Comparison of ENCODE assay signal across 15 cellular contexts in genomic region chr2:20585351-20585709, GRCh38.
DNase-seq lines count a peak whose midpoint lies in the region; ATAC-seq and TF ChIP-seq lines count a peak whose summit lies in the region.
"Had no signal": no experiment of that assay in that cellular context is flagged by ENCODE, and none has a peak within 500 bp of the region (broad histone marks: within the 10 kb centered on the region; RNA-seq: fewer than 3 reads in every experiment).

No MANE protein-coding gene starts in this region.

- no peak overlapping the region for H3K4me3 Mint-ChIP-seq in MCF 10A (ENCODE audit: unreplicated experiment)
- no peak overlapping the region for H3K4me3 Mint-ChIP-seq in neural progenitor cell
- H3K4me3 Mint-ChIP-seq in type B pancreatic cell = no peak overlapping the region
- no peak overlapping the region for H3K4me3 Mint-ChIP-seq in effector memory CD8-positive, alpha-beta T cell
- H3K4me3 Mint-ChIP-seq: CD8-positive, alpha-beta memory T cell; memory B cell; T-cell had no signal

- no peak for ATAC-seq in effector memory CD8-positive, alpha-beta T cell (replicated peaks)
- ATAC-seq: T-cell had no signal

- CTCF ChIA-PET in MCF 10A (lab: Yijun Ruan, JAX) = interaction anchor here (0.5 to 1.3 kb wide), 5 partner anchors 14 to 127 kb away, joined by 3 to 7 read pairs (median 4); no protein-coding TSS in a partner anchor

- H3K4me3 ChIP-seq in breast epithelium (no peak overlapping the region), dorsolateral prefrontal cortex (no peak overlapping the region), neural progenitor cell (no peak overlapping the region)
- H3K4me3 ChIP-seq: ovary had no signal

- H3K27ac Mint-ChIP-seq in MCF 10A (ENCODE audit: low read depth, unreplicated experiment) = no peak overlapping the region
- H3K27ac Mint-ChIP-seq in neural progenitor cell = peak overlapping the region; percentile 52
- H3K27ac Mint-ChIP-seq in type B pancreatic cell = peak overlapping the region; percentile 89
- no peak overlapping the region for H3K27ac Mint-ChIP-seq in effector memory CD8-positive, alpha-beta T cell
- H3K27ac Mint-ChIP-seq: activated naive CD4-positive, alpha-beta T cell treated with anti-CD3 and anti-CD28 coated beads, Interleukin-2, amount 50 U/mL, for 72 hours; memory B cell; T-cell had no signal

- H3K9ac ChIP-seq in neural progenitor cell = no peak overlapping the region

- H3K4me1 Mint-ChIP-seq in MCF 10A (ENCODE audit: insufficient read depth, unreplicated experiment) = peaks cover 19% of the 10 kb centered on the region
- H3K4me1 Mint-ChIP-seq in neural progenitor cell = peaks cover 37% of the 10 kb centered on the region
- H3K4me1 Mint-ChIP-seq in type B pancreatic cell (ENCODE audit: unreplicated experiment) = peaks cover 20% of the 10 kb centered on the region
- peaks cover 0 to 3% of the 10 kb centered on the region in 2 donors for H3K4me1 Mint-ChIP-seq in effector memory CD8-positive, alpha-beta T cell (ENCODE audit: low read depth in 2 of 2)
- H3K4me1 Mint-ChIP-seq: T-cell had no signal

- DNase-seq in breast epithelium (ENCODE audit: low spot score in 2 of 2) = no peak
- DNase-seq in MCF 10A (ENCODE audit: unreplicated experiment) = no peak
- DNase-seq in dorsolateral prefrontal cortex = no peak
- no peak for DNase-seq in neural progenitor cell (ENCODE audit: low spot score)
- no peak for DNase-seq in type B pancreatic cell (ENCODE audit: extremely low spot score, unreplicated experiment)
- no peak for DNase-seq in erythroblast (lab: John Stamatoyannopoulos, UW)
- DNase-seq in stimulated activated naive CD4-positive, alpha-beta T cell treated with Interleukin-2 at 50 U/mL for 16 hours (lab: John Stamatoyannopoulos, UW) = no peak
- DNase-seq in effector memory CD8-positive, alpha-beta T cell = no peak
- DNase-seq: activated CD4-positive, CD25-positive, alpha-beta regulatory T cell; CD8-positive, alpha-beta memory T cell; NCI-H2171 treated with DMSO at 0.1 percent for 48 hours; T-cell had no signal

- H4K20me1 ChIP-seq in neural progenitor cell (ENCODE audit: low read depth) = no peaks in the 10 kb centered on the region

- H3F3A ChIP-seq in neural progenitor cell (ENCODE audit: low read depth) = no peaks in the 10 kb centered on the region

- H3K4me2 ChIP-seq in neural progenitor cell = no peak overlapping the region

- H3K27me3 Mint-ChIP-seq in MCF 10A (ENCODE audit: insufficient read depth, unreplicated experiment) = no peaks in the 10 kb centered on the region
- peaks cover 17% of the 10 kb centered on the region for H3K27me3 Mint-ChIP-seq in neural progenitor cell (ENCODE audit: insufficient read depth, low read depth)
- no peaks in the 10 kb centered on the region for H3K27me3 Mint-ChIP-seq in type B pancreatic cell
- no peaks in the 10 kb centered on the region for H3K27me3 Mint-ChIP-seq in effector memory CD8-positive, alpha-beta T cell
- H3K27me3 Mint-ChIP-seq: T-cell had no signal

- H3K9me3 ChIP-seq in breast epithelium (peaks cover 0 to 6% of the 10 kb centered on the region in 2 donors), neural progenitor cell (ENCODE audit: low read depth) (no peaks in the 10 kb centered on the region)
- H3K9me3 ChIP-seq: ovary had no signal

- H3K36me3 Mint-ChIP-seq in MCF 10A (ENCODE audit: insufficient read depth, unreplicated experiment) (no peaks in the 10 kb centered on the region), neural progenitor cell (peaks cover 5% of the 10 kb centered on the region), type B pancreatic cell (no peaks in the 10 kb centered on the region)
- H3K36me3 Mint-ChIP-seq in effector memory CD8-positive, alpha-beta T cell (ENCODE audit: insufficient read depth) = no peaks in the 10 kb centered on the region
- H3K36me3 Mint-ChIP-seq: activated naive CD4-positive, alpha-beta T cell treated with anti-CD3 and anti-CD28 coated beads, Interleukin-2, amount 50 U/mL, for 72 hours; CD8-positive, alpha-beta memory T cell; memory B cell; T-cell had no signal

- H3K27ac ChIP-seq in breast epithelium (peak overlapping the region; percentile 86 to 93), dorsolateral prefrontal cortex (peak overlapping the region in 58 of 59 donors; percentile 7 to 90 (median 80)), neural progenitor cell (no peak overlapping the region)

- H3K4me1 ChIP-seq in breast epithelium (no peaks in the 10 kb centered on the region), neural progenitor cell (peaks cover 10% of the 10 kb centered on the region)

- H3K9me3 Mint-ChIP-seq in MCF 10A (ENCODE audit: unreplicated experiment) (no peaks in the 10 kb centered on the region), neural progenitor cell (peaks cover 5% of the 10 kb centered on the region), type B pancreatic cell (no peaks in the 10 kb centered on the region)
- H3K9me3 Mint-ChIP-seq in effector memory CD8-positive, alpha-beta T cell = no peaks in the 10 kb centered on the region
- H3K9me3 Mint-ChIP-seq: activated naive CD4-positive, alpha-beta T cell treated with anti-CD3 and anti-CD28 coated beads, Interleukin-2, amount 50 U/mL, for 72 hours; memory B cell had no signal

- H2AFZ ChIP-seq in neural progenitor cell (replicated peaks) = no peak overlapping the region

- TF ChIP-seq POLR2A in breast epithelium (IDR thresholded peaks at IDR 0.05) (no peak), erythroblast (IDR thresholded peaks at IDR 0.05; ENCODE audit: low read length) (no peak)

- no peaks in the 10 kb centered on the region for H3K79me2 ChIP-seq in neural progenitor cell (ENCODE audit: low read depth)

- intact Hi-C loops in breast epithelium (cut with DNase I; ENCODE audit: low total_unique reads) = no loop called here
- intact Hi-C loops in MCF 10A (cut with micrococcal nuclease) = no loop called here
- intact Hi-C loops in dorsolateral prefrontal cortex (cut with DNase I) = no loop called here

- TF ChIP-seq CTCF in breast epithelium (IDR thresholded peaks at IDR 0.05) = no peak
- no peak for TF ChIP-seq CTCF in MCF 10A (IDR thresholded peaks at IDR 0.05; ENCODE audit: unreplicated experiment)
- TF ChIP-seq CTCF in dorsolateral prefrontal cortex (IDR thresholded peaks at IDR 0.05 in 54 of 56, conservative IDR thresholded peaks at IDR 0.05 in 2 of 56; ENCODE audit: low read depth in 1 of 56, partially characterized antibody in 56 of 56) = peak in 1 of 56 donors; percentile 2
- TF ChIP-seq CTCF in neural progenitor cell (IDR thresholded peaks at IDR 0.05) = no peak
- TF ChIP-seq CTCF in type B pancreatic cell (conservative IDR thresholded peaks at IDR 0.05) = no peak

- no TSS peak for BruUV-seq in MCF 10A (replicated peaks; lab: Mats Ljungman, UMichigan)

- POLR2A ChIA-PET in MCF 10A (lab: Yijun Ruan, JAX) = interaction anchor here (0.8 kb wide), 1 partner anchor 84 kb away, joined by 3 read pairs; no protein-coding TSS in a partner anchor

- H3K27me3 ChIP-seq in breast epithelium (no peaks in the 10 kb centered on the region), dorsolateral prefrontal cortex (no peaks in the 10 kb centered on the region), neural progenitor cell (no peaks in the 10 kb centered on the region)
- H3K27me3 ChIP-seq: ovary had no signal

- no peaks in the 10 kb centered on the region for H3K36me3 ChIP-seq in breast epithelium
- no peaks in the 10 kb centered on the region for H3K36me3 ChIP-seq in neural progenitor cell
- H3K36me3 ChIP-seq: ovary had no signal

Comparison
In these comparisons a context has a peak if more than half of its experiments do, and no peak if none do; other contexts are left out.
1. H3K27ac Mint-ChIP-seq: peak in neural progenitor cell (single experiment) and type B pancreatic cell (single experiment); none in MCF 10A (single experiment) and effector memory CD8-positive, alpha-beta T cell (0 of 2).